8 cellular contexts compared by ENCODE assay signal in the genomic region with DNA sequence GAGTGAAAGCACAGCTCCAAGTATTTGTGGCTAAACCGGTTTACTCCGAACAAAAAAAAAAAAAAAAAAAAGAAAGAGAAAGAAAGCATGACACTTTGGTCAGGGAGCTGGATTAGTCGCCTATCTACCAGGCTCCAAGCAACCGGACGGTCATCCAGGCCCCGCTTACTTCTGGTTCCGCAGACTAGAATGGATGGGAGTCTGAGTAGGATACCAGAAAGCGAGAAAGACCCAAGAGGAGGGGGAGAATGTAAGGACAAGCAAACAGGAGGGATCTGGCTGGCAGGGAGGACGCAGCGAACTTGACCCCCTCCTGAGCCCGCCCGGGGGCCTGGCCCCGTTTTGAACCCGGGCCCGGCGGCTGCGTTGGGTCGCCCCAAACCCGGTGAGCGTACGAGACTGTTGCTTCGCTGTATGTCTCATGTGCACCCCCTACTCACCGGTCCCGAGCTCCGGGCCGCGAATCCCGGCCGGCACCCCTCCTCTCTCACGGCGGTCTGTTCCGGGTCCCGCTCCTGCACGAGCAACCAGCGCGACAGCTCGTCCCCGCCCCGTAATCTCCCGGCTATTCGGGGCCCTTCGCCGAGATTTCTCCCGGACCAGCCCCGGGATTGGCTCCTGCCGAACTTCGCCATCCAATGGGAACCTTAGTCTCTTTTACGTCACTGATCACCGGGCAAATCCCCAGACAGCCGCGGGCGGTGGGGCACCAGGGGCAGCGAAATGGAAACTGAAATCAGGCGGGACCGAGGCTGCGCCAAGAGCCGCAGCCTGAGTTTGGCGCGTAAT. TPM values are rescaled to one million over a fixed set of nuclear protein-coding genes. Genes with fewer than 3 reads are reported as not detected.
A peak's percentile ranks its signal among the peaks of the same experiment; 100 is the strongest.
DNase-seq lines count a peak whose midpoint lies in the region; ATAC-seq and TF ChIP-seq lines count a peak whose summit lies in the region.

A gene with protein sequence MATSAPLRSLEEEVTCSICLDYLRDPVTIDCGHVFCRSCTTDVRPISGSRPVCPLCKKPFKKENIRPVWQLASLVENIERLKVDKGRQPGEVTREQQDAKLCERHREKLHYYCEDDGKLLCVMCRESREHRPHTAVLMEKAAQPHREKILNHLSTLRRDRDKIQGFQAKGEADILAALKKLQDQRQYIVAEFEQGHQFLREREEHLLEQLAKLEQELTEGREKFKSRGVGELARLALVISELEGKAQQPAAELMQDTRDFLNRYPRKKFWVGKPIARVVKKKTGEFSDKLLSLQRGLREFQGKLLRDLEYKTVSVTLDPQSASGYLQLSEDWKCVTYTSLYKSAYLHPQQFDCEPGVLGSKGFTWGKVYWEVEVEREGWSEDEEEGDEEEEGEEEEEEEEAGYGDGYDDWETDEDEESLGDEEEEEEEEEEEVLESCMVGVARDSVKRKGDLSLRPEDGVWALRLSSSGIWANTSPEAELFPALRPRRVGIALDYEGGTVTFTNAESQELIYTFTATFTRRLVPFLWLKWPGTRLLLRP (minus strand): TSS at position 542 of the 789 bp plus-strand sequence. CDS start 14,303 bp downstream, outside the sequence.

- WGBS in right cardiac atrium = under 1% methylated on average over 59 of the region's 59 CpGs

- peak within 1 kb of the TSS; percentile 96 for H3K4me3 Mint-ChIP-seq in T-helper 2 cell treated with Interferon-gamma antibody and Interleukin-4, amounts not matched to agents 5 μg/mL and 100 μg/mL, for 36 hours

- no peaks in the 10 kb centered on the region for H3K27me3 Mint-ChIP-seq in T-helper 2 cell treated with Interferon-gamma antibody and Interleukin-4, amounts not matched to agents 5 μg/mL and 100 μg/mL, for 36 hours (ENCODE audit: low read depth)

- DNase-seq in NCI-H1930 (lab: John Stamatoyannopoulos, UW) (peak; percentile 93 to 96), ascending aorta (ENCODE audit: low spot score in 2 of 2) (peak; percentile 91 to 98), right cardiac atrium (peak; percentile 97 to 98 (median 98)), pulmonary artery endothelial cell (ENCODE audit: low read depth, low spot score) (peak; percentile 79), uterus (peak; percentile 95 to 97)
- peak; percentile 98 for DNase-seq in T-helper 2 cell treated with Interferon-gamma antibody and Interleukin-4, amounts not matched to agents 5 μg/mL and 100 μg/mL, for 36 hours (ENCODE audit: low spot score)

- no peaks in the 10 kb centered on the region for H3K9me3 Mint-ChIP-seq in T-helper 2 cell treated with Interferon-gamma antibody and Interleukin-4, amounts not matched to agents 5 μg/mL and 100 μg/mL, for 36 hours

- no peaks in the 10 kb centered on the region for H3K27me3 ChIP-seq in ascending aorta
- no peaks in the 10 kb centered on the region for H3K27me3 ChIP-seq in right cardiac atrium (ENCODE audit: control insufficient read depth, insufficient read depth)
- no peaks in the 10 kb centered on the region for H3K27me3 ChIP-seq in uterus

- H3K4me1 Mint-ChIP-seq in T-helper 2 cell treated with Interferon-gamma antibody and Interleukin-4, amounts not matched to agents 5 μg/mL and 100 μg/mL, for 36 hours (ENCODE audit: low read depth) = peaks cover 41% of the 10 kb centered on the region

- intact Hi-C loops in ascending aorta (cut with DNase I) (loop anchor here (1.0 to 10.0 kb wide), 7 partner anchors 110 to 578 kb away; a partner anchor contains a TSS), right cardiac atrium (cut with DNase I) (loop anchor here in 2 of 4 donors (10.0 kb wide), 2 partner anchors 112 to 1868 kb away; a partner anchor contains a TSS), uterus (cut with DNase I; ENCODE audit: low total_unique reads) (no loop called here)

- peak; percentile 97 to 99 for TF ChIP-seq POLR2A in uterus (IDR thresholded peaks at IDR 0.05)

- H3K4me1 ChIP-seq in ascending aorta (peaks cover 7 to 20% of the 10 kb centered on the region in 2 donors), right cardiac atrium (ENCODE audit: control insufficient read depth, insufficient read depth, low read length) (peaks cover 4% of the 10 kb centered on the region), uterus (peaks cover 0 to 2% of the 10 kb centered on the region in 2 donors)

- ATAC-seq in GM18502 (IDR thresholded peaks at IDR 0.05; ENCODE audit: poor library complexity, unreplicated experiment) (peak; percentile 86), HG02970 (IDR thresholded peaks at IDR 0.05; ENCODE audit: low FRiP score, unreplicated experiment) (peak; percentile 86), right cardiac atrium (peak; percentile 98)

- H3K4me3 ChIP-seq in ascending aorta = peak within 1 kb of the TSS; percentile 72 to 97
- H3K4me3 ChIP-seq in right cardiac atrium (ENCODE audit: low read length) = peak within 1 kb of the TSS; percentile 94
- peak within 1 kb of the TSS; percentile 84 to 98 for H3K4me3 ChIP-seq in uterus

- peak within 1 kb of the TSS; percentile 98 for H3K27ac Mint-ChIP-seq in T-helper 2 cell treated with Interferon-gamma antibody and Interleukin-4, amounts not matched to agents 5 μg/mL and 100 μg/mL, for 36 hours

- H3K27ac ChIP-seq in ascending aorta = peak within 1 kb of the TSS; percentile 93 to 97
- H3K27ac ChIP-seq in right cardiac atrium (ENCODE audit: low read length) = peak within 1 kb of the TSS; percentile 95
- H3K27ac ChIP-seq in uterus = peak within 1 kb of the TSS; percentile 96 to 97

- H3K36me3 ChIP-seq in ascending aorta = no peaks in the 10 kb centered on the region
- no peaks in the 10 kb centered on the region for H3K36me3 ChIP-seq in uterus

- peaks cover 24% of the 10 kb centered on the region for H3K36me3 Mint-ChIP-seq in T-helper 2 cell treated with Interferon-gamma antibody and Interleukin-4, amounts not matched to agents 5 μg/mL and 100 μg/mL, for 36 hours (ENCODE audit: low read depth)

- TF ChIP-seq CTCF in ascending aorta (IDR thresholded peaks at IDR 0.05) (no peak), uterus (IDR thresholded peaks at IDR 0.05) (peak in 2 of 4 experiments; percentile 6 to 13)

- H3K9me3 ChIP-seq in ascending aorta = no peaks in the 10 kb centered on the region
- no peaks in the 10 kb centered on the region for H3K9me3 ChIP-seq in right cardiac atrium (ENCODE audit: control insufficient read depth, low read length)
- H3K9me3 ChIP-seq in uterus = no peaks in the 10 kb centered on the region

RNA-seq across cellular contexts. Expression of the gene that starts here (rescaled TPM):
- 38.6 TPM for total RNA-seq in ascending aorta
- 10 to 100 TPM; 19.9 to 27.1 (median 25.1) TPM for total RNA-seq in right cardiac atrium
- polyA plus RNA-seq in right cardiac atrium = 19.6 TPM
- total RNA-seq in pulmonary artery endothelial cell = 25.2 and 31.7 TPM in 2 replicates
- total RNA-seq in uterus = 10 to 100 TPM; 14.9 to 38.1 (median 30.0) TPM

Comparison
In these comparisons a context has a peak if more than half of its experiments do, and no peak if none do; other contexts are left out.
1. Peak in every context shown above with its lines: DNase-seq, ATAC-seq, H3K4me3 ChIP-seq and H3K27ac ChIP-seq.